8 cellular contexts compared by ENCODE assay signal in genomic region chrX:133414399-133415275, GRCh38. TPM values are rescaled to one million over a fixed set of nuclear protein-coding genes. Genes with fewer than 3 reads are reported as not detected.
DNase-seq lines count a peak whose midpoint lies in the region; ATAC-seq and TF ChIP-seq lines count a peak whose summit lies in the region.

No MANE protein-coding gene starts in this region.

- H3K4me3 ChIP-seq in AG10803 (ENCODE audit: low read length) = peak overlapping the region; percentile 54
- H3K4me3 ChIP-seq in thymus (ENCODE audit: low read length) = peak overlapping the region; percentile 35

- no peaks in the 10 kb centered on the region for H3K4me1 ChIP-seq in thymus (ENCODE audit: control insufficient read depth, insufficient read depth, low read length)

- H3K9me3 ChIP-seq in thymus (ENCODE audit: control insufficient read depth) = no peaks in the 10 kb centered on the region

- WGBS in thymus = 2% methylated on average over 86 of the region's 93 CpGs

- H3K9me3 Mint-ChIP-seq in brain = no peaks in the 10 kb centered on the region

- no peaks in the 10 kb centered on the region for H3K36me3 ChIP-seq in thymus (ENCODE audit: control insufficient read depth, insufficient read depth)

- peak overlapping the region; percentile 66 to 93 (median 89) for H3K27ac Mint-ChIP-seq in brain

- no peak for TF ChIP-seq CTCF in AG10803 (conservative IDR thresholded peaks at IDR 0.05; ENCODE audit: low read length)
- TF ChIP-seq CTCF in brain (conservative IDR thresholded peaks at IDR 0.05) = no peak

- POLR2A ChIA-PET in HEK293T (lab: Yijun Ruan, JAX) = interaction anchor here (1.2 to 2.2 kb wide), 2 partner anchors 11 to 30 kb away, joined by 3 to 10 read pairs; no protein-coding TSS in a partner anchor

- peaks cover 25% of the 10 kb centered on the region for H3K27me3 ChIP-seq in thymus (ENCODE audit: control insufficient read depth, insufficient read depth)

- H3K27me3 Mint-ChIP-seq in brain = peaks cover 15% of the 10 kb centered on the region

- ATAC-seq in left lobe of liver (peak; percentile 54), HG02970 (IDR thresholded peaks at IDR 0.05; ENCODE audit: low FRiP score, unreplicated experiment) (no peak), HG02870 (IDR thresholded peaks at IDR 0.05; ENCODE audit: unreplicated experiment) (no peak)

- CTCF ChIA-PET in HEK293T (lab: Yijun Ruan, JAX) = interaction anchor here (1.4 kb wide), 1 partner anchor 80 kb away, joined by 3 read pairs; no protein-coding TSS in a partner anchor

- DNase-seq in AG10803 (ENCODE audit: low read depth) (peak; percentile 4), HEK293T (ENCODE audit: extremely low spot score) (peak; percentile 36), left lobe of liver (ENCODE audit: low spot score) (no peak), NCI-H510A treated with DMSO at 0.1 percent for 48 hours (lab: John Stamatoyannopoulos, UW) (no peak)

- H3K4me3 Mint-ChIP-seq in brain = peak overlapping the region; percentile 87 to 94 (median 93)

- H3K27ac ChIP-seq in thymus (ENCODE audit: low read depth) = peak overlapping the region; percentile 5

- peaks cover under 1% of the 10 kb centered on the region for H3K36me3 Mint-ChIP-seq in brain

- H3K4me1 Mint-ChIP-seq in brain = peaks cover 58% of the 10 kb centered on the region

TF ChIP-seq in HEK293T, 16 proteins besides CTCF, POLR2A, EP300 and RAD21:
- TF ChIP-seq SP1 (IDR thresholded peaks at IDR 0.05) = no peak
- TF ChIP-seq L3MBTL2 (conservative IDR thresholded peaks at IDR 0.05) = peak; percentile 74

RNA-seq across cellular contexts. Expression of gene GPC4, which starts 0.7 kb away (rescaled TPM):
- polyA plus RNA-seq in brain (ENCODE audit: insufficient read depth, low read depth, low replicate concordance) (3.7 TPM), thymus (8.4 TPM)
- total RNA-seq in left lobe of liver = 1.7 TPM

Comparison
In these comparisons a context has a peak if more than half of its experiments do, and no peak if none do; other contexts are left out.
1. DNase-seq: peak in AG10803 (single experiment) and HEK293T (single experiment); none in left lobe of liver (single experiment) and NCI-H510A treated with DMSO at 0.1 percent for 48 hours (single experiment).